8 cellular contexts compared by ENCODE assay signal in genomic region chr12:71846322-71846940, GRCh38. TPM values are rescaled to one million over a fixed set of nuclear protein-coding genes. Genes with fewer than 3 reads are reported as not detected.
A peak's percentile ranks its signal among the peaks of the same experiment; 100 is the strongest.
DNase-seq lines count a peak whose midpoint lies in the region; ATAC-seq and TF ChIP-seq lines count a peak whose summit lies in the region.

No MANE protein-coding gene starts in this region.

- H3K27ac ChIP-seq in C4-2B: no peak overlapping the region
- peak overlapping the region; percentile 11 for H3K27ac ChIP-seq in naive thymus-derived CD4-positive, alpha-beta T cell (ENCODE audit: low read depth, low read length)

- peaks cover 6 to 27% (median 18%) of the 10 kb centered on the region in 5 donors for H3K36me3 Mint-ChIP-seq in naive thymus-derived CD4-positive, alpha-beta T cell
- H3K36me3 Mint-ChIP-seq in activated T-helper 2 cell treated with anti-CD3 and anti-CD28 coated beads, Interferon-gamma antibody, Interleukin-2, Interleukin-4, amounts not matched to agents 10 μg/mL and 5 μg/mL and 100 μg/mL, durations not matched to agents 14 hours and 24 hours and 36 hours (ENCODE audit: low read depth): peaks cover 31% of the 10 kb centered on the region

- ATAC-seq in GM18861 (IDR thresholded peaks at IDR 0.05; ENCODE audit: unreplicated experiment): peak; percentile 59
- peak; percentile 70 for ATAC-seq in naive thymus-derived CD4-positive, alpha-beta T cell
- ATAC-seq in GM18520 (IDR thresholded peaks at IDR 0.05; ENCODE audit: unreplicated experiment): no peak

- intact Hi-C loops in naive thymus-derived CD4-positive, alpha-beta T cell (cut with micrococcal nuclease): loop anchor here (1.0 to 5.0 kb wide), 2 partner anchors 66 to 429 kb away; no protein-coding TSS in a partner anchor
- intact Hi-C loops in activated T-helper 2 cell treated with anti-CD3 and anti-CD28 coated beads, Interferon-gamma antibody, Interleukin-2, Interleukin-4, amounts not matched to agents 10 μg/mL and 5 μg/mL and 100 μg/mL, durations not matched to agents 14 hours and 24 hours and 36 hours (cut with micrococcal nuclease): loop anchor here (2.0 kb wide), 1 partner anchor 66 kb away; no protein-coding TSS in a partner anchor

- H3K27ac Mint-ChIP-seq in naive thymus-derived CD4-positive, alpha-beta T cell: peak overlapping the region in 6 of 9 donors; percentile 8 to 81 (median 40)
- H3K27ac Mint-ChIP-seq in activated T-helper 2 cell treated with anti-CD3 and anti-CD28 coated beads, Interferon-gamma antibody, Interleukin-2, Interleukin-4, amounts not matched to agents 10 μg/mL and 5 μg/mL and 100 μg/mL, durations not matched to agents 14 hours and 24 hours and 36 hours: no peak overlapping the region

- POLR2A ChIA-PET in naive thymus-derived CD4-positive, alpha-beta T cell (lab: Charles Lee): interaction anchor here (0.7 to 1.6 kb wide), 6 partner anchors 8 to 182 kb away, joined by 3 to 14 read pairs (median 4); partner anchors contain the start of genes RAB21 and THAP2

- H3K4me1 Mint-ChIP-seq in naive thymus-derived CD4-positive, alpha-beta T cell: peaks cover 17 to 53% (median 35%) of the 10 kb centered on the region in 7 donors
- peaks cover 13% of the 10 kb centered on the region for H3K4me1 Mint-ChIP-seq in activated T-helper 2 cell treated with anti-CD3 and anti-CD28 coated beads, Interferon-gamma antibody, Interleukin-2, Interleukin-4, amounts not matched to agents 10 μg/mL and 5 μg/mL and 100 μg/mL, durations not matched to agents 14 hours and 24 hours and 36 hours (ENCODE audit: low read depth)

- peaks cover 0 to 14% (median 2%) of the 10 kb centered on the region in 11 donors for H3K9me3 Mint-ChIP-seq in naive thymus-derived CD4-positive, alpha-beta T cell
- peaks cover 7% of the 10 kb centered on the region for H3K9me3 Mint-ChIP-seq in activated T-helper 2 cell treated with anti-CD3 and anti-CD28 coated beads, Interferon-gamma antibody, Interleukin-2, Interleukin-4, amounts not matched to agents 10 μg/mL and 5 μg/mL and 100 μg/mL, durations not matched to agents 14 hours and 24 hours and 36 hours

- DNase-seq in NCI-H2227 (lab: John Stamatoyannopoulos, UW; ENCODE audit: unreplicated experiment): peak; percentile 27
- DNase-seq in choroid plexus epithelial cell (ENCODE audit: low read depth): peak; percentile 68
- peak in 7 of 9 donors; percentile 21 to 59 (median 44) for DNase-seq in naive thymus-derived CD4-positive, alpha-beta T cell
- DNase-seq in activated T-helper 2 cell treated with anti-CD3 and anti-CD28 coated beads, Interferon-gamma antibody, Interleukin-2, Interleukin-4, amounts not matched to agents 10 μg/mL and 5 μg/mL and 100 μg/mL, durations not matched to agents 14 hours and 24 hours and 36 hours (ENCODE audit: low spot score): no peak
- no peak for DNase-seq in mucosa of gallbladder (ENCODE audit: low spot score)

- H3K4me3 Mint-ChIP-seq in naive thymus-derived CD4-positive, alpha-beta T cell: peak overlapping the region in 3 of 10 donors; percentile 2 to 17 (median 5)
- no peak overlapping the region for H3K4me3 Mint-ChIP-seq in activated T-helper 2 cell treated with anti-CD3 and anti-CD28 coated beads, Interferon-gamma antibody, Interleukin-2, Interleukin-4, amounts not matched to agents 10 μg/mL and 5 μg/mL and 100 μg/mL, durations not matched to agents 14 hours and 24 hours and 36 hours (ENCODE audit: low read depth)

- peaks cover 5 to 15% of the 10 kb centered on the region in 2 donors for H3K4me1 ChIP-seq in naive thymus-derived CD4-positive, alpha-beta T cell (ENCODE audit: control insufficient read depth in 2 of 2, insufficient read depth in 2 of 2, low read length in 2 of 2)

- H3K9me3 ChIP-seq in naive thymus-derived CD4-positive, alpha-beta T cell (ENCODE audit: control insufficient read depth in 2 of 3, low read length in 3 of 3): peaks cover 0 to 2% (median under 1%) of the 10 kb centered on the region in 3 experiments

- peak; percentile 82 for TF ChIP-seq CTCF in C4-2B (conservative IDR thresholded peaks at IDR 0.05)
- TF ChIP-seq CTCF in choroid plexus epithelial cell (conservative IDR thresholded peaks at IDR 0.05; ENCODE audit: low read depth, low read length): peak; percentile 57

- H3K4me3 ChIP-seq in choroid plexus epithelial cell (ENCODE audit: low read depth, low read length): no peak overlapping the region
- no peak overlapping the region for H3K4me3 ChIP-seq in naive thymus-derived CD4-positive, alpha-beta T cell (ENCODE audit: low read length)

- H3K36me3 ChIP-seq in naive thymus-derived CD4-positive, alpha-beta T cell (ENCODE audit: control insufficient read depth in 2 of 3, insufficient read depth in 3 of 3, low read length in 3 of 3): peaks cover 0 to 10% (median 0%) of the 10 kb centered on the region in 3 experiments

- no peaks in the 10 kb centered on the region for H3K27me3 Mint-ChIP-seq in naive thymus-derived CD4-positive, alpha-beta T cell
- no peaks in the 10 kb centered on the region for H3K27me3 Mint-ChIP-seq in activated T-helper 2 cell treated with anti-CD3 and anti-CD28 coated beads, Interferon-gamma antibody, Interleukin-2, Interleukin-4, amounts not matched to agents 10 μg/mL and 5 μg/mL and 100 μg/mL, durations not matched to agents 14 hours and 24 hours and 36 hours (ENCODE audit: low read depth)

- CTCF ChIA-PET in naive thymus-derived CD4-positive, alpha-beta T cell (lab: Charles Lee): interaction anchor here (0.6 to 3.5 kb wide), 8 partner anchors 8 to 349 kb away, joined by 3 to 38 read pairs (median 4); no protein-coding TSS in a partner anchor

- no peaks in the 10 kb centered on the region for H3K27me3 ChIP-seq in naive thymus-derived CD4-positive, alpha-beta T cell (ENCODE audit: control insufficient read depth in 2 of 2, insufficient read depth in 2 of 2, low read length in 2 of 2)

RNA-seq across cellular contexts. Expression of gene TBC1D15, which starts 6.9 kb away (rescaled TPM):
- 100 to 1,000 TPM in 2 of 5 experiments, 10 to 100 TPM in 3; 55.8 to 111 (median 86.4) TPM for total RNA-seq in naive thymus-derived CD4-positive, alpha-beta T cell
- 10 to 100 TPM; 55.0 to 61.5 TPM for polyA plus RNA-seq in naive thymus-derived CD4-positive, alpha-beta T cell
- 38.2 and 44.8 TPM in 2 replicates for total RNA-seq in activated T-helper 2 cell treated with anti-CD3 and anti-CD28 coated beads, Interferon-gamma antibody, Interleukin-2, Interleukin-4, amounts not matched to agents 10 μg/mL and 5 μg/mL and 100 μg/mL, durations not matched to agents 14 hours and 24 hours and 36 hours
- 39.6 TPM for total RNA-seq in mucosa of gallbladder

Comparison
In these comparisons a context has a peak if more than half of its experiments do, and no peak if none do; other contexts are left out.
1. DNase-seq: peak in NCI-H2227 (single experiment), choroid plexus epithelial cell (single experiment) and naive thymus-derived CD4-positive, alpha-beta T cell (7 of 9); none in activated T-helper 2 cell treated with anti-CD3 and anti-CD28 coated beads, Interferon-gamma antibody, Interleukin-2, Interleukin-4, amounts not matched to agents 10 μg/mL and 5 μg/mL and 100 μg/mL, durations not matched to agents 14 hours and 24 hours and 36 hours (single experiment) and mucosa of gallbladder (single experiment).